ENCODE assay signal across 10 cellular contexts in genomic region chr17:76598004-76598439, GRCh38. TPM values are rescaled to one million over a fixed set of nuclear protein-coding genes. Genes with fewer than 3 reads are reported as not detected.
DNase-seq lines count a peak whose midpoint lies in the region; ATAC-seq and TF ChIP-seq lines count a peak whose summit lies in the region.
"Had no signal": no experiment of that assay in that cellular context is flagged by ENCODE, and none has a peak within 500 bp of the region (broad histone marks: within the 10 kb centered on the region; RNA-seq: fewer than 3 reads in every experiment).

No MANE protein-coding gene starts in this region.

- peak overlapping the region; percentile 81 for H3K27ac Mint-ChIP-seq in Calu3 (ENCODE audit: unreplicated experiment)
- H3K27ac Mint-ChIP-seq: activated naive CD8-positive, alpha-beta T cell; H9 had no signal

- no peak overlapping the region for H3K4me3 Mint-ChIP-seq in Calu3 (ENCODE audit: low read depth, unreplicated experiment)
- H3K4me3 Mint-ChIP-seq: activated naive CD8-positive, alpha-beta T cell; H9 had no signal

- DNase-seq in Calu3 = no peak
- peak; percentile 70 for DNase-seq in NCI-H146 treated with DMSO at 0.1 percent for 48 hours (lab: John Stamatoyannopoulos, UW; ENCODE audit: unreplicated experiment)
- peak in 38 of 56 donors; percentile 8 to 80 (median 42) for DNase-seq in amygdala (lab: John Stamatoyannopoulos, UW)
- peak; percentile 39 for DNase-seq in midbrain (lab: John Stamatoyannopoulos, UW)
- no peak for DNase-seq in stimulated activated CD4-positive, alpha-beta T cell treated with anti-CD3 and anti-CD28 coated beads, Interleukin-4, amount 100 ng/mL, for 4 hours
- DNase-seq in AG08395 (ENCODE audit: low spot score) = no peak
- DNase-seq: H9 had no signal

- H3K9me3 Mint-ChIP-seq in Calu3 (ENCODE audit: low read depth, unreplicated experiment) = peaks cover 6% of the 10 kb centered on the region

- TF ChIP-seq CTCF in Calu3 (IDR thresholded peaks at IDR 0.05; ENCODE audit: unreplicated experiment) = no peak

- intact Hi-C loops in Calu3 (cut with micrococcal nuclease; ENCODE audit: unreplicated experiment) = no loop called here

- peaks cover 17% of the 10 kb centered on the region for H3K36me3 Mint-ChIP-seq in Calu3 (ENCODE audit: insufficient read depth, unreplicated experiment)
- H3K36me3 Mint-ChIP-seq: activated naive CD8-positive, alpha-beta T cell had no signal

- ATAC-seq in HG03139 (IDR thresholded peaks at IDR 0.05; ENCODE audit: unreplicated experiment) (no peak), HG02981 (IDR thresholded peaks at IDR 0.05; ENCODE audit: unreplicated experiment) (no peak)

- no TSS peak for BruUV-seq in Calu3 (replicated peaks; lab: Mats Ljungman, UMichigan)

- peaks cover 63% of the 10 kb centered on the region for H3K4me1 Mint-ChIP-seq in Calu3 (ENCODE audit: low read depth, unreplicated experiment)

- no peaks in the 10 kb centered on the region for H3K27me3 Mint-ChIP-seq in Calu3 (ENCODE audit: unreplicated experiment)

- CTCF ChIA-PET in Calu3 (lab: Charles Lee) = interaction anchor here (0.5 to 1.8 kb wide), 5 partner anchors 10 to 1408 kb away, joined by 3 to 11 read pairs (median 4); no protein-coding TSS in a partner anchor

RNA-seq across cellular contexts. Expression of gene ST6GALNAC2, which starts 12.4 kb away (rescaled TPM):
- 10.5 and 11.6 TPM in 2 replicates for total RNA-seq in Calu3 (2022)

RNA-seq across cellular contexts. Expression of gene ST6GALNAC1, which starts 45.5 kb away (rescaled TPM):
- 52.2 and 52.4 TPM in 2 replicates for total RNA-seq in Calu3 (2022)
- total RNA-seq: H9 had no signal

RNA-seq across cellular contexts. Expression of gene PRCD, which starts 58.2 kb away (rescaled TPM):
- total RNA-seq in Calu3 (2022) = not detected in 2 replicates

Comparison
In these comparisons a context has a peak if more than half of its experiments do, and no peak if none do; other contexts are left out.
1. DNase-seq: peak in NCI-H146 treated with DMSO at 0.1 percent for 48 hours (single experiment), amygdala (38 of 56) and midbrain (single experiment); none in Calu3 (single experiment), stimulated activated CD4-positive, alpha-beta T cell treated with anti-CD3 and anti-CD28 coated beads, Interleukin-4, amount 100 ng/mL, for 4 hours (0 of 2) and AG08395 (single experiment).